Comparison of ENCODE assay signal across 1 cellular context in the genomic region with DNA sequence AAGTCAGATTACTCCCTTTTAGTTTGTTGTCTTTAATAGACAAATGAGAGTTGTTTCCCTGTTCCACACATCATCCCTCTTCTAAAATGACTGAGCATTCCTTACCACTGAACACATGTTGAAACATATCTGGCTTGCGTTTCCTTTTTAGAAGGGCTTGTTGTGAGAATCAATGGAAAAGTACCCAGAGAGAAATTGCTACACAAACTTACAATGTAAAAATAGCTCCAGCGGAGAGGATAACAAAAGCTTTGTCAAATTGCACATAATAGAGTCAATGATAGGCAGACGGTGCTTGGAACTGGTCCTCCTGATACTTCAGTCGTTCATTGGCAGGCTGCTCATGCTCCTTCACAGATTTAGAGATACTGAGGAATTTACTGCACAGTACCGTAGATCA.
TF ChIP-seq lines count a peak whose summit lies in the region.

No MANE protein-coding gene starts in this region.

TF ChIP-seq in H1, 55 proteins besides CTCF, POLR2A, EP300 and RAD21:
- TF ChIP-seq CBX5 (IDR thresholded peaks at IDR 0.05; ENCODE audit: low read depth, low read length) (no peak), MAFK (IDR thresholded peaks at IDR 0.05; ENCODE audit: low read depth, low read length) (no peak), JUND (IDR thresholded peaks at IDR 0.05; ENCODE audit: low read length) (no peak), SIX5 (IDR thresholded peaks at IDR 0.05; ENCODE audit: low read depth, low read length) (no peak), CEBPB (IDR thresholded peaks at IDR 0.05; ENCODE audit: low read depth, low read length) (no peak), GABPA (IDR thresholded peaks at IDR 0.05; ENCODE audit: borderline replicate concordance, insufficient read depth, low read length) (no peak), NRF1 (IDR thresholded peaks at IDR 0.05; ENCODE audit: low read depth, low read length) (no peak), KDM1A (IDR thresholded peaks at IDR 0.05; ENCODE audit: borderline replicate concordance, low read length) (no peak), PHF8 (conservative IDR thresholded peaks at IDR 0.05; ENCODE audit: low read depth, low read length) (no peak), CHD2 (IDR thresholded peaks at IDR 0.05; ENCODE audit: low read length) (no peak), ATF3 (IDR thresholded peaks at IDR 0.05; ENCODE audit: insufficient read depth, low read depth, low read length) (no peak), NANOG (IDR thresholded peaks at IDR 0.05; ENCODE audit: insufficient read depth, low read depth, low read length, poor library complexity, severe bottlenecking) (no peak), KDM5A (IDR thresholded peaks at IDR 0.05; ENCODE audit: low read length) (no peak), SP1 (IDR thresholded peaks at IDR 0.05; ENCODE audit: low read depth, low read length) (no peak), POU5F1 (IDR thresholded peaks at IDR 0.05; ENCODE audit: low read depth, low read length) (no peak)
- TF ChIP-seq, protein P1, sequence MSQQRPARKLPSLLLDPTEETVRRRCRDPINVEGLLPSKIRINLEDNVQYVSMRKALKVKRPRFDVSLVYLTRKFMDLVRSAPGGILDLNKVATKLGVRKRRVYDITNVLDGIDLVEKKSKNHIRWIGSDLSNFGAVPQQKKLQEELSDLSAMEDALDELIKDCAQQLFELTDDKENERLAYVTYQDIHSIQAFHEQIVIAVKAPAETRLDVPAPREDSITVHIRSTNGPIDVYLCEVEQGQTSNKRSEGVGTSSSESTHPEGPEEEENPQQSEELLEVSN (IDR thresholded peaks at IDR 0.05) = no peak
TF ChIP-seq in H1: peak in this region for 0.
